ENCODE assay signal across 20 cellular contexts in the genomic region with DNA sequence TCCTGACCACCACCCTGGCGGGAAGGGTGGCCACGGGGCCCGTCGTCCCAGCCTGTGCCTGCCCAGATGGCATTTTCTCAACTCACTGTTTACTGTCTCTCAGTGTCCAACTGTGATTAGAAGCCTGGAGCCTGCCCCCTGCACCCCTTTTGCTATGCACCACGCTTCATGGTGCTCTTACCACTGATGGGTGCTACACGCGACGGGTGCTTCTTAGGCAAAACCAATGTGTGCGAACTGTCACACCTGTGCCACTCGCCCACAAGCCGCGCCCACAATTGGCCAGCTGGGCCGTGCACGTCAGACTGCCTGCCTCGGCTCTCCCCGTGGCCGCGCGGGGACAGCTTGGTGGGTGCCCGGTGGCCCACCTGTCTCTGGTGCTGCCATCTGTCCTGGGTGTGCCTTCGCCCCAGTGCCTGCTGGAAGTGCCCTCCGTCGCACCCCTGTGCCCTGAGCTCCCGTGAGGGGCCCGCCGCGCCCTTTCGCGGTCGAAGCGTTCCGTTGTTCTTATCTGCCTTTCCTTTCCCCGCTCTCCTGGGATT. TPM values are rescaled to one million over a fixed set of nuclear protein-coding genes. Genes with fewer than 3 reads are reported as not detected.
A peak's percentile ranks its signal among the peaks of the same experiment; 100 is the strongest.
DNase-seq lines count a peak whose midpoint lies in the region; ATAC-seq, FAIRE-seq and TF ChIP-seq lines count a peak whose summit lies in the region.
"Had no signal": no experiment of that assay in that cellular context is flagged by ENCODE, and none has a peak within 500 bp of the region (broad histone marks: within the 10 kb centered on the region; RNA-seq: fewer than 3 reads in every experiment).

No MANE protein-coding gene starts in this region.

- peak overlapping the region; percentile 34; the same call in 1 of the 2 replicates for H3K9ac ChIP-seq in BLaER1
- H3K9ac ChIP-seq in kidney (ENCODE audit: low read length in 2 of 2): no peak overlapping the region

- peaks cover 31% of the 10 kb centered on the region for H4K20me1 ChIP-seq in BLaER1

- peaks cover 43% of the 10 kb centered on the region for H3K4me1 ChIP-seq in BLaER1
- H3K4me1 ChIP-seq in kidney (ENCODE audit: control insufficient read depth in 1 of 2, insufficient read depth in 1 of 2, low read depth in 1 of 2, low read length in 2 of 2): no peaks in the 10 kb centered on the region
- H3K4me1 ChIP-seq: BE2C, SJSA1 had no signal

- FAIRE-seq in kidney (lab: Jason Lieb, UNC): no peak

- peaks cover 51% of the 10 kb centered on the region for H3K36me3 ChIP-seq in BLaER1
- no peaks in the 10 kb centered on the region; the same call in 1 of the 2 replicates for H3K36me3 ChIP-seq in H7 (replicated peaks; ENCODE audit: control insufficient read depth, insufficient read depth, low read length)
- peaks cover 2 to 4% of the 10 kb centered on the region in 2 donors for H3K36me3 ChIP-seq in kidney (ENCODE audit: control insufficient read depth in 1 of 2, insufficient read depth in 2 of 2, low read length in 2 of 2)

- DNase-seq in H7: peak; percentile 52
- peak; percentile 79 for DNase-seq in kidney
- peak; percentile 78 for DNase-seq in posterior vena cava (ENCODE audit: low spot score)
- no peak for DNase-seq in activated naive CD4-positive, alpha-beta T cell treated with anti-CD3 and anti-CD28 coated beads, Interleukin-2, amount 50 U/mL, for 16 hours
- DNase-seq in amygdala (lab: John Stamatoyannopoulos, UW): no peak
- DNase-seq: ACHN; BE2C; CD8-positive, alpha-beta memory T cell; KBM-7; NCI-H1048; NCI-H146; NCI-H2081 treated with DMSO at 0.1 percent for 48 hours; NCI-H2227 treated with DMSO at 0.1 percent for 48 hours; NCI-H524 treated with DMSO at 0.1 percent for 48 hours had no signal

- intact Hi-C loops in kidney (cut with DNase I) (no loop called here), posterior vena cava (cut with DNase I) (no loop called here)

- H3K27ac ChIP-seq in BLaER1 (no peak overlapping the region), kidney (ENCODE audit: low read depth in 2 of 2, low read length in 2 of 2) (no peak overlapping the region)
- H3K27ac ChIP-seq: SJSA1 had no signal

- H3K4me2 ChIP-seq in BLaER1: peak overlapping the region; percentile 86

- H3K4me3 ChIP-seq in BLaER1 (0 out of 2 replicates have a peak overlapping the region, but pooled peaks have one; percentile 2), H7 (ENCODE audit: insufficient read depth, low read depth, low read length) (no peak overlapping the region), kidney (ENCODE audit: low read length in 2 of 2) (no peak overlapping the region)
- H3K4me3 ChIP-seq: SJSA1 had no signal

- no peak for ATAC-seq in HG03520 (IDR thresholded peaks at IDR 0.05; ENCODE audit: unreplicated experiment)
- ATAC-seq: HCT116 had no signal

- H3K9me3 ChIP-seq in BLaER1 (no peaks in the 10 kb centered on the region; the same call in 1 of the 2 replicates), kidney (ENCODE audit: control insufficient read depth in 1 of 2, low read length in 2 of 2) (no peaks in the 10 kb centered on the region)
- H3K9me3 ChIP-seq: BE2C, SJSA1 had no signal

- H3K27me3 ChIP-seq in BLaER1 (no peaks in the 10 kb centered on the region), H7 (ENCODE audit: control insufficient read depth, insufficient read depth, low read length) (no peaks in the 10 kb centered on the region; the same call in 1 of the 2 replicates)
- H3K27me3 ChIP-seq: BE2C, SJSA1 had no signal

- TF ChIP-seq CTCF in kidney (IDR thresholded peaks at IDR 0.05; ENCODE audit: borderline replicate concordance, extremely low read depth, insufficient read depth): no peak

RNA-seq across cellular contexts. Expression of a gene that starts 15.1 kb away (rescaled TPM):
- total RNA-seq in H7 (2014; rRNA removed; shearing (Covaris generic)): 0.92 and 1.7 TPM in 2 replicates
- total RNA-seq in kidney (58.0 TPM), posterior vena cava (under 1 TPM in 1 of 2 donors, not detected in 1; 0.10 TPM)
- 121 TPM for polyA plus RNA-seq in kidney (ENCODE audit: insufficient read depth, low read depth, low replicate concordance)
- total RNA-seq: M059J, RPMI7951, SJSA1 had no signal

Comparison
In these comparisons a context has a peak if more than half of its experiments do, and no peak if none do; other contexts are left out.
1. DNase-seq: peak in H7 (single experiment), kidney (single experiment) and posterior vena cava (single experiment); none in activated naive CD4-positive, alpha-beta T cell treated with anti-CD3 and anti-CD28 coated beads, Interleukin-2, amount 50 U/mL, for 16 hours (single experiment) and amygdala (0 of 56).
2. RNA of a gene that starts 15.1 kb away (total RNA-seq): 58.0 TPM in kidney (single experiment); 0.92 to 1.7 TPM in H7 and 0.10 TPM in posterior vena cava; every median in the first group is over 10 times any median in the second.